In genomic region chr10:102599565-102600327, GRCh38 we compare ENCODE assay signal across 1 cellular context.
TF ChIP-seq lines count a peak whose summit lies in the region.

No MANE protein-coding gene starts in this region.

TF ChIP-seq in HepG2, 621 proteins besides CTCF, POLR2A, EP300 and RAD21 (continued from another document and continues in another):
- TF ChIP-seq ZNF740 (CRISPR knock-in tag; IDR thresholded peaks at IDR 0.05) (0 out of 2 replicates have a peak, but pooled peaks have one; percentile 57), UBTF (CRISPR knock-in tag; IDR thresholded peaks at IDR 0.05) (peak; percentile 93), ZNF841 (CRISPR knock-in tag; IDR thresholded peaks at IDR 0.05; ENCODE audit: borderline replicate concordance) (no peak), GATA4 (IDR thresholded peaks at IDR 0.05; ENCODE audit: borderline replicate concordance, low read depth) (peak; percentile 74; the same call in 1 of the 2 replicates), MIXL1 (CRISPR knock-in tag; IDR thresholded peaks at IDR 0.05) (0 out of 2 replicates have a peak, but pooled peaks have one; percentile 14), FOXO4 (CRISPR knock-in tag; conservative IDR thresholded peaks at IDR 0.05) (peak; percentile 94; the same call in 1 of the 2 replicates), ZNF761 (CRISPR knock-in tag; conservative IDR thresholded peaks at IDR 0.05) (0 out of 2 replicates have a peak, but pooled peaks have one; percentile 73), NR2F2 (IDR thresholded peaks at IDR 0.05; ENCODE audit: borderline replicate concordance, low read depth) (peak; percentile 58), SKIL (CRISPR knock-in tag; IDR thresholded peaks at IDR 0.05; ENCODE audit: borderline replicate concordance) (peak; percentile 91), ATF2 (CRISPR knock-in tag; IDR thresholded peaks at IDR 0.05) (no peak), ISL2 (CRISPR knock-in tag; IDR thresholded peaks at IDR 0.05) (peak; percentile 80; the same call in 1 of the 2 replicates), MED13 (CRISPR knock-in tag; IDR thresholded peaks at IDR 0.05) (peak; percentile 70; the same call in 1 of the 2 replicates), ZNF430 (CRISPR knock-in tag; IDR thresholded peaks at IDR 0.05) (peak; percentile 58; the same call in 1 of the 2 replicates), ZNF225 (CRISPR knock-in tag; IDR thresholded peaks at IDR 0.05) (peak; percentile 20; the same call in 1 of the 2 replicates), SMAD3 (CRISPR knock-in tag; IDR thresholded peaks at IDR 0.05) (peak; percentile 49; the same call in 1 of the 2 replicates), ELF3 (CRISPR knock-in tag; IDR thresholded peaks at IDR 0.05) (peak; percentile 64; the same call in 1 of the 2 replicates), TAF1 (CRISPR knock-in tag; IDR thresholded peaks at IDR 0.05) (peak; percentile 38; the same call in 1 of the 2 replicates), ZNF33B (CRISPR knock-in tag; IDR thresholded peaks at IDR 0.05) (no peak), CEBPG (CRISPR knock-in tag; IDR thresholded peaks at IDR 0.05) (0 out of 2 replicates have a peak, but pooled peaks have one; percentile 1), ZBTB38 (CRISPR knock-in tag; IDR thresholded peaks at IDR 0.05) (no peak), ZFP36L1 (CRISPR knock-in tag; IDR thresholded peaks at IDR 0.05) (no peak), RARA (CRISPR knock-in tag; IDR thresholded peaks at IDR 0.05) (peak; percentile 82), ERF (CRISPR knock-in tag; IDR thresholded peaks at IDR 0.05) (peak; percentile 41; the same call in 1 of the 2 replicates), FOXP4 (CRISPR knock-in tag; IDR thresholded peaks at IDR 0.05) (peak; percentile 88), ZNF207 (IDR thresholded peaks at IDR 0.05; ENCODE audit: borderline replicate concordance) (no peak), ZBTB43 (CRISPR knock-in tag; conservative IDR thresholded peaks at IDR 0.05) (no peak; the same call in 1 of the 2 replicates), ZNF562 (CRISPR knock-in tag; IDR thresholded peaks at IDR 0.05; ENCODE audit: borderline replicate concordance) (no peak), ZNF263 (CRISPR knock-in tag; IDR thresholded peaks at IDR 0.05) (peak; percentile 50; the same call in 1 of the 2 replicates), ARNT2 (CRISPR knock-in tag; IDR thresholded peaks at IDR 0.05; ENCODE audit: low read depth) (0 out of 2 replicates have a peak, but pooled peaks have one; percentile 46), ZNF782 (CRISPR knock-in tag; IDR thresholded peaks at IDR 0.05; ENCODE audit: borderline replicate concordance) (no peak; the same call in 1 of the 2 replicates), DR1 (CRISPR knock-in tag; IDR thresholded peaks at IDR 0.05) (0 out of 2 replicates have a peak, but pooled peaks have one; percentile 38), ZNF878 (CRISPR knock-in tag; IDR thresholded peaks at IDR 0.05) (peak; percentile 61; the same call in 1 of the 2 replicates), ZNF713 (CRISPR knock-in tag; IDR thresholded peaks at IDR 0.05) (0 out of 2 replicates have a peak, but pooled peaks have one; percentile 72), RFXAP (CRISPR knock-in tag; IDR thresholded peaks at IDR 0.05; ENCODE audit: borderline replicate concordance) (peak; percentile 70), ZNF558 (CRISPR knock-in tag; IDR thresholded peaks at IDR 0.05; ENCODE audit: borderline replicate concordance) (peak; percentile 48; the same call in 1 of the 2 replicates), POLR2G (IDR thresholded peaks at IDR 0.05; ENCODE audit: low read depth, low read length) (peak; percentile 83), NFYC (CRISPR knock-in tag; IDR thresholded peaks at IDR 0.05) (no peak), IRF9 (CRISPR knock-in tag; IDR thresholded peaks at IDR 0.05; ENCODE audit: borderline replicate concordance) (no peak), LCORL (IDR thresholded peaks at IDR 0.05) (no peak), LCORL (CRISPR knock-in tag; IDR thresholded peaks at IDR 0.05) (peak; percentile 87), IRF1 (CRISPR knock-in tag; IDR thresholded peaks at IDR 0.05; ENCODE audit: low read depth) (no peak), ZXDC (CRISPR knock-in tag; IDR thresholded peaks at IDR 0.05) (peak; percentile 94), KLF16 (CRISPR knock-in tag; IDR thresholded peaks at IDR 0.05) (peak in 1 of 2 experiments; percentile 83; a peak in 2 of 4 replicates), KDM2A (CRISPR knock-in tag; IDR thresholded peaks at IDR 0.05; ENCODE audit: borderline replicate concordance, low read depth) (no peak; the same call in 1 of the 2 replicates), CREB3 (CRISPR knock-in tag; IDR thresholded peaks at IDR 0.05) (0 out of 2 replicates have a peak, but pooled peaks have one; percentile 82), ELF1 (CRISPR knock-in tag; IDR thresholded peaks at IDR 0.05) (peak; percentile 53), ZNF792 (CRISPR knock-in tag; IDR thresholded peaks at IDR 0.05) (peak; percentile 41; the same call in 1 of the 2 replicates)
